ENCODE assay signal across 1 cellular context in the genomic region with DNA sequence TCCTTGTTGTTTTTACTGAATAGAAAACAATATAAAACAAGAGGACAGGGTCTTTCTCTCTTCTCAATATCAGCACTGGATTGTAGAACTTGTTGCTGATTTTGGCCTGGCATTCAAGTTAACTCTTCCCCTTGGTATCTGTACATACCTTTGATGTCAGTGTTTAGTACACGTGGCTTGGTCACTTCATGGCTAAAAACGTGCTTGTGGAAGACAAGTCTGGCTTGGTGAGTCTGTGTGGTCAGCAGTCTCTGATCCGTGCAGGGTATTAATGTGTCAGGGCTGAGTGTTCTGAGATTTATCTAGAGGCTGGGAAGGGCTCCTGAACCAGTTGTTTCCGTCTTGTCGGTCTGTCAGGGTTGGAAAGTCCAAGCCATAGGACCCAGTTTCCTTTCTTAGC. TPM values are rescaled to one million over a fixed set of nuclear protein-coding genes. Genes with fewer than 3 reads are reported as not detected.
"Had no signal": no experiment of that assay in that cellular context is flagged by ENCODE, and none has a peak within 500 bp of the region (broad histone marks: within the 10 kb centered on the region; RNA-seq: fewer than 3 reads in every experiment).

A gene (plus strand): TSS at position 301 of the 400 bp plus-strand sequence. CDS start 572 bp downstream, outside the sequence.

RNA-seq across cellular contexts. Expression of the gene that starts here (rescaled TPM):
- total RNA-seq: G401 had no signal
